1 cellular context compared by ENCODE assay signal in the genomic region with DNA sequence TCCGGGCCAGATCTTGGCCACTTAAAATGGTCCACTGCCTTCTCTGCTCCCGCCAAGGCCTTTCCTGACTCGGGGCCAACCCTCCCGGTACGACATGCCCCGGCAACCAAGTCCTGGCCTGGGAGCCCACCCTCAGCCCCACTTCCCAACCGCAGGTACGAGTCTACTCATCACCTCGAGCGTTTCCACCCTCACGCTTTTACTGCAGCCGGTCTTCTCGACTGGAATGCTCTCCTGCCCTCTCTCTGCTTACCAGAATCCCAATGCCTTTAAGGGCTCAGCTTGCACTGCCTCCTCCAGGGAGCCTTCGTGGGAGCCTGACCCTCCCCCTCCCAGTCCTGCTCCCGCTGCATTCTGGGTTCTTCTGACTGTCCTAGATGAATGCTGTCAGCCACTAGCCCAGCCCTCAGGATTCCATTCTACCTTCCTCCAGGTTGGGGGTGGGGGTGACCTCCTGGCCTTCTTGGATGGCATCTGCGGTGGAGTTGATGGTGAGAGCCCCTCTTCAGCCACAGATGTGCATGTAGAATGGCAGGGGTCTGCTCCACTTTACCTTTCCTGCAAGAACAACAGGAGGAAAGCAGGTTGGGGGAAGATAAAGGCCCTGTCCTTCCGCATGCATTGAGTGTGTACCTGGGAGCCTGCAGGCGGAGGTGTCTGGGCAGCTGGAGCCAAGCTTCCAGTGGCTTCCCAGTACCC.
TF ChIP-seq lines count a peak whose summit lies in the region.

No MANE protein-coding gene starts in this region.

TF ChIP-seq in HepG2, 621 proteins besides CTCF, POLR2A, EP300 and RAD21 (continued from another document):
- TF ChIP-seq, protein P1, sequence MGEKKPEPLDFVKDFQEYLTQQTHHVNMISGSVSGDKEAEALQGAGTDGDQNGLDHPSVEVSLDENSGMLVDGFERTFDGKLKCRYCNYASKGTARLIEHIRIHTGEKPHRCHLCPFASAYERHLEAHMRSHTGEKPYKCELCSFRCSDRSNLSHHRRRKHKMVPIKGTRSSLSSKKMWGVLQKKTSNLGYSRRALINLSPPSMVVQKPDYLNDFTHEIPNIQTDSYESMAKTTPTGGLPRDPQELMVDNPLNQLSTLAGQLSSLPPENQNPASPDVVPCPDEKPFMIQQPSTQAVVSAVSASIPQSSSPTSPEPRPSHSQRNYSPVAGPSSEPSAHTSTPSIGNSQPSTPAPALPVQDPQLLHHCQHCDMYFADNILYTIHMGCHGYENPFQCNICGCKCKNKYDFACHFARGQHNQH (CRISPR knock-in tag; IDR thresholded peaks at IDR 0.05), result 0 out of 2 replicates have a peak, but pooled peaks have one; percentile 43
- TF ChIP-seq ZNF468 (CRISPR knock-in tag; IDR thresholded peaks at IDR 0.05) (no peak), ELF3 (CRISPR knock-in tag; IDR thresholded peaks at IDR 0.05) (no peak), ZNF12 (CRISPR knock-in tag; IDR thresholded peaks at IDR 0.05) (no peak), JDP2 (CRISPR knock-in tag; IDR thresholded peaks at IDR 0.05; ENCODE audit: borderline replicate concordance) (no peak), BCL6 (CRISPR knock-in tag; IDR thresholded peaks at IDR 0.05) (peak; percentile 44; the same call in 1 of the 2 replicates), ADNP (CRISPR knock-in tag; IDR thresholded peaks at IDR 0.05) (no peak), SNAI1 (CRISPR knock-in tag; IDR thresholded peaks at IDR 0.05; ENCODE audit: borderline replicate concordance) (0 out of 2 replicates have a peak, but pooled peaks have one; percentile 41), RFX3 (CRISPR knock-in tag; IDR thresholded peaks at IDR 0.05) (no peak), IRF2 (CRISPR knock-in tag; IDR thresholded peaks at IDR 0.05) (0 out of 2 replicates have a peak, but pooled peaks have one; percentile 37), KDM2A (CRISPR knock-in tag; IDR thresholded peaks at IDR 0.05; ENCODE audit: borderline replicate concordance, low read depth) (peak; percentile 57; the same call in 1 of the 2 replicates), ZFP36 (IDR thresholded peaks at IDR 0.05; ENCODE audit: borderline replicate concordance, low read depth, low read length, partially characterized antibody) (peak; percentile 95), ZNF501 (CRISPR knock-in tag; IDR thresholded peaks at IDR 0.05) (peak; percentile 81), ZNF768 (CRISPR knock-in tag; IDR thresholded peaks at IDR 0.05) (peak; percentile 35; the same call in 1 of the 2 replicates), ZNF230 (CRISPR knock-in tag; IDR thresholded peaks at IDR 0.05) (no peak), NFKB2 (CRISPR knock-in tag; IDR thresholded peaks at IDR 0.05; ENCODE audit: borderline replicate concordance) (0 out of 2 replicates have a peak, but pooled peaks have one; percentile 40), ZNF577 (CRISPR knock-in tag; IDR thresholded peaks at IDR 0.05; ENCODE audit: borderline replicate concordance, low read depth) (no peak), ZFP90 (CRISPR knock-in tag; IDR thresholded peaks at IDR 0.05; ENCODE audit: borderline replicate concordance) (0 out of 2 replicates have a peak, but pooled peaks have one; percentile 71), ZNF143 (CRISPR knock-in tag; IDR thresholded peaks at IDR 0.05) (peak; percentile 82), ZNF720 (CRISPR knock-in tag; IDR thresholded peaks at IDR 0.05) (no peak), ZNF333 (CRISPR knock-in tag; IDR thresholded peaks at IDR 0.05; ENCODE audit: borderline replicate concordance) (no peak), PHF20 (CRISPR knock-in tag; IDR thresholded peaks at IDR 0.05) (0 out of 2 replicates have a peak, but pooled peaks have one; percentile 36), PHF21A (CRISPR knock-in tag; IDR thresholded peaks at IDR 0.05) (peak; percentile 56; the same call in 1 of the 2 replicates)
- TF ChIP-seq, protein P2, sequence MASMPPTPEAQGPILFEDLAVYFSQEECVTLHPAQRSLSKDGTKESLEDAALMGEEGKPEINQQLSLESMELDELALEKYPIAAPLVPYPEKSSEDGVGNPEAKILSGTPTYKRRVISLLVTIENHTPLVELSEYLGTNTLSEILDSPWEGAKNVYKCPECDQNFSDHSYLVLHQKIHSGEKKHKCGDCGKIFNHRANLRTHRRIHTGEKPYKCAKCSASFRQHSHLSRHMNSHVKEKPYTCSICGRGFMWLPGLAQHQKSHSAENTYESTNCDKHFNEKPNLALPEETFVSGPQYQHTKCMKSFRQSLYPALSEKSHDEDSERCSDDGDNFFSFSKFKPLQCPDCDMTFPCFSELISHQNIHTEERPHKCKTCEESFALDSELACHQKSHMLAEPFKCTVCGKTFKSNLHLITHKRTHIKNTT (CRISPR knock-in tag; IDR thresholded peaks at IDR 0.05), result no peak
- TF ChIP-seq, protein P3, sequence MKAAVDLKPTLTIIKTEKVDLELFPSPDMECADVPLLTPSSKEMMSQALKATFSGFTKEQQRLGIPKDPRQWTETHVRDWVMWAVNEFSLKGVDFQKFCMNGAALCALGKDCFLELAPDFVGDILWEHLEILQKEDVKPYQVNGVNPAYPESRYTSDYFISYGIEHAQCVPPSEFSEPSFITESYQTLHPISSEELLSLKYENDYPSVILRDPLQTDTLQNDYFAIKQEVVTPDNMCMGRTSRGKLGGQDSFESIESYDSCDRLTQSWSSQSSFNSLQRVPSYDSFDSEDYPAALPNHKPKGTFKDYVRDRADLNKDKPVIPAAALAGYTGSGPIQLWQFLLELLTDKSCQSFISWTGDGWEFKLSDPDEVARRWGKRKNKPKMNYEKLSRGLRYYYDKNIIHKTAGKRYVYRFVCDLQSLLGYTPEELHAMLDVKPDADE (CRISPR knock-in tag; IDR thresholded peaks at IDR 0.05), result no peak
- TF ChIP-seq, protein P4, sequence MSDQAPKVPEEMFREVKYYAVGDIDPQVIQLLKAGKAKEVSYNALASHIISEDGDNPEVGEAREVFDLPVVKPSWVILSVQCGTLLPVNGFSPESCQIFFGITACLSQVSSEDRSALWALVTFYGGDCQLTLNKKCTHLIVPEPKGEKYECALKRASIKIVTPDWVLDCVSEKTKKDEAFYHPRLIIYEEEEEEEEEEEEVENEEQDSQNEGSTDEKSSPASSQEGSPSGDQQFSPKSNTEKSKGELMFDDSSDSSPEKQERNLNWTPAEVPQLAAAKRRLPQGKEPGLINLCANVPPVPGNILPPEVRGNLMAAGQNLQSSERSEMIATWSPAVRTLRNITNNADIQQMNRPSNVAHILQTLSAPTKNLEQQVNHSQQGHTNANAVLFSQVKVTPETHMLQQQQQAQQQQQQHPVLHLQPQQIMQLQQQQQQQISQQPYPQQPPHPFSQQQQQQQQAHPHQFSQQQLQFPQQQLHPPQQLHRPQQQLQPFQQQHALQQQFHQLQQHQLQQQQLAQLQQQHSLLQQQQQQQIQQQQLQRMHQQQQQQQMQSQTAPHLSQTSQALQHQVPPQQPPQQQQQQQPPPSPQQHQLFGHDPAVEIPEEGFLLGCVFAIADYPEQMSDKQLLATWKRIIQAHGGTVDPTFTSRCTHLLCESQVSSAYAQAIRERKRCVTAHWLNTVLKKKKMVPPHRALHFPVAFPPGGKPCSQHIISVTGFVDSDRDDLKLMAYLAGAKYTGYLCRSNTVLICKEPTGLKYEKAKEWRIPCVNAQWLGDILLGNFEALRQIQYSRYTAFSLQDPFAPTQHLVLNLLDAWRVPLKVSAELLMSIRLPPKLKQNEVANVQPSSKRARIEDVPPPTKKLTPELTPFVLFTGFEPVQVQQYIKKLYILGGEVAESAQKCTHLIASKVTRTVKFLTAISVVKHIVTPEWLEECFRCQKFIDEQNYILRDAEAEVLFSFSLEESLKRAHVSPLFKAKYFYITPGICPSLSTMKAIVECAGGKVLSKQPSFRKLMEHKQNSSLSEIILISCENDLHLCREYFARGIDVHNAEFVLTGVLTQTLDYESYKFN (CRISPR knock-in tag; conservative IDR thresholded peaks at IDR 0.05), result no peak
- TF ChIP-seq, protein P5, sequence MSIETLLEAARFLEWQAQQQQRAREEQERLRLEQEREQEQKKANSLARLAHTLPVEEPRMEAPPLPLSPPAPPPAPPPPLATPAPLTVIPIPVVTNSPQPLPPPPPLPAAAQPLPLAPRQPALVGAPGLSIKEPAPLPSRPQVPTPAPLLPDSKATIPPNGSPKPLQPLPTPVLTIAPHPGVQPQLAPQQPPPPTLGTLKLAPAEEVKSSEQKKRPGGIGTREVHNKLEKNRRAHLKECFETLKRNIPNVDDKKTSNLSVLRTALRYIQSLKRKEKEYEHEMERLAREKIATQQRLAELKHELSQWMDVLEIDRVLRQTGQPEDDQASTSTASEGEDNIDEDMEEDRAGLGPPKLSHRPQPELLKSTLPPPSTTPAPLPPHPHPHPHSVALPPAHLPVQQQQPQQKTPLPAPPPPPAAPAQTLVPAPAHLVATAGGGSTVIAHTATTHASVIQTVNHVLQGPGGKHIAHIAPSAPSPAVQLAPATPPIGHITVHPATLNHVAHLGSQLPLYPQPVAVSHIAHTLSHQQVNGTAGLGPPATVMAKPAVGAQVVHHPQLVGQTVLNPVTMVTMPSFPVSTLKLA (IDR thresholded peaks at IDR 0.05), result no peak
- TF ChIP-seq, protein P6, sequence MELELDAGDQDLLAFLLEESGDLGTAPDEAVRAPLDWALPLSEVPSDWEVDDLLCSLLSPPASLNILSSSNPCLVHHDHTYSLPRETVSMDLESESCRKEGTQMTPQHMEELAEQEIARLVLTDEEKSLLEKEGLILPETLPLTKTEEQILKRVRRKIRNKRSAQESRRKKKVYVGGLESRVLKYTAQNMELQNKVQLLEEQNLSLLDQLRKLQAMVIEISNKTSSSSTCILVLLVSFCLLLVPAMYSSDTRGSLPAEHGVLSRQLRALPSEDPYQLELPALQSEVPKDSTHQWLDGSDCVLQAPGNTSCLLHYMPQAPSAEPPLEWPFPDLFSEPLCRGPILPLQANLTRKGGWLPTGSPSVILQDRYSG (CRISPR knock-in tag; IDR thresholded peaks at IDR 0.05), result no peak
- TF ChIP-seq, protein P7, sequence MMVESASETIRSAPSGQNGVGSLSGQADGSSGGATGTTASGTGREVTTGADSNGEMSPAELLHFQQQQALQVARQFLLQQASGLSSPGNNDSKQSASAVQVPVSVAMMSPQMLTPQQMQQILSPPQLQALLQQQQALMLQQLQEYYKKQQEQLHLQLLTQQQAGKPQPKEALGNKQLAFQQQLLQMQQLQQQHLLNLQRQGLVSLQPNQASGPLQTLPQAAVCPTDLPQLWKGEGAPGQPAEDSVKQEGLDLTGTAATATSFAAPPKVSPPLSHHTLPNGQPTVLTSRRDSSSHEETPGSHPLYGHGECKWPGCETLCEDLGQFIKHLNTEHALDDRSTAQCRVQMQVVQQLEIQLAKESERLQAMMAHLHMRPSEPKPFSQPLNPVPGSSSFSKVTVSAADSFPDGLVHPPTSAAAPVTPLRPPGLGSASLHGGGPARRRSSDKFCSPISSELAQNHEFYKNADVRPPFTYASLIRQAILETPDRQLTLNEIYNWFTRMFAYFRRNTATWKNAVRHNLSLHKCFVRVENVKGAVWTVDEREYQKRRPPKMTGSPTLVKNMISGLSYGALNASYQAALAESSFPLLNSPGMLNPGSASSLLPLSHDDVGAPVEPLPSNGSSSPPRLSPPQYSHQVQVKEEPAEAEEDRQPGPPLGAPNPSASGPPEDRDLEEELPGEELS (CRISPR knock-in tag; IDR thresholded peaks at IDR 0.05), result peak; percentile 31; the same call in 1 of the 2 replicates
- TF ChIP-seq, protein P8, sequence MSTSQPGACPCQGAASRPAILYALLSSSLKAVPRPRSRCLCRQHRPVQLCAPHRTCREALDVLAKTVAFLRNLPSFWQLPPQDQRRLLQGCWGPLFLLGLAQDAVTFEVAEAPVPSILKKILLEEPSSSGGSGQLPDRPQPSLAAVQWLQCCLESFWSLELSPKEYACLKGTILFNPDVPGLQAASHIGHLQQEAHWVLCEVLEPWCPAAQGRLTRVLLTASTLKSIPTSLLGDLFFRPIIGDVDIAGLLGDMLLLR (CRISPR knock-in tag; IDR thresholded peaks at IDR 0.05), result 0 out of 2 replicates have a peak, but pooled peaks have one; percentile 56
TF ChIP-seq in HepG2: peak in this region for 119.
